Comparison of ENCODE assay signal across 1 cellular context in genomic region chr4:39458505-39459300, GRCh38.
A peak's percentile ranks its signal among the peaks of the same experiment; 100 is the strongest.
TF ChIP-seq lines count a peak whose summit lies in the region.

Gene LIAS, plus strand, starts transcription at chr4:39459056. Its CDS starts 62 bp downstream, at chr4:39459118.
Gene RPL9, minus strand, starts transcription at chr4:39458922. Its CDS starts 483 bp downstream, at chr4:39458439.

TF ChIP-seq in HepG2, 621 proteins besides CTCF, POLR2A, EP300 and RAD21 (continued from another document and continues in another):
- TF ChIP-seq PRDM10 (CRISPR knock-in tag; IDR thresholded peaks at IDR 0.05; ENCODE audit: low read depth) = peak; percentile 73; the same call in 1 of the 2 replicates
- peak; percentile 78; the same call in 1 of the 2 replicates for TF ChIP-seq ZNF205 (CRISPR knock-in tag; IDR thresholded peaks at IDR 0.05)
- TF ChIP-seq NKX3-1 (CRISPR knock-in tag; IDR thresholded peaks at IDR 0.05) = peak; percentile 91; the same call in 1 of the 2 replicates
- no peak for TF ChIP-seq KIAA2018 (CRISPR knock-in tag; IDR thresholded peaks at IDR 0.05; ENCODE audit: borderline replicate concordance)
- TF ChIP-seq ZNF616 (CRISPR knock-in tag; IDR thresholded peaks at IDR 0.05; ENCODE audit: low read depth) = peak; percentile 20; the same call in 1 of the 2 replicates
- TF ChIP-seq RARG (CRISPR knock-in tag; IDR thresholded peaks at IDR 0.05; ENCODE audit: low read depth) = no peak
- peak; percentile 46; the same call in 1 of the 2 replicates for TF ChIP-seq ARID3A (IDR thresholded peaks at IDR 0.05; ENCODE audit: low read depth, low read length)
- peak; percentile 99 for TF ChIP-seq DR1 (CRISPR knock-in tag; IDR thresholded peaks at IDR 0.05)
- 0 out of 2 replicates have a peak, but pooled peaks have one; percentile 49 for TF ChIP-seq E2F1 (CRISPR knock-in tag; IDR thresholded peaks at IDR 0.05)
- peak; percentile 90 for TF ChIP-seq CBX1 (IDR thresholded peaks at IDR 0.05; ENCODE audit: low read depth)
- TF ChIP-seq PPARG (CRISPR knock-in tag; conservative IDR thresholded peaks at IDR 0.05) = 0 out of 2 replicates have a peak, but pooled peaks have one; percentile 21
- TF ChIP-seq IKZF4 (CRISPR knock-in tag; IDR thresholded peaks at IDR 0.05; ENCODE audit: borderline replicate concordance, low read depth, not compliant biosample characterization) = peak; percentile 17
- peak; percentile 73 for TF ChIP-seq GABPB1 (CRISPR knock-in tag; IDR thresholded peaks at IDR 0.05)
- peak; percentile 68 for TF ChIP-seq NR0B2 (CRISPR knock-in tag; IDR thresholded peaks at IDR 0.05)
- peak; percentile 52; the same call in 1 of the 2 replicates for TF ChIP-seq ZBTB43 (CRISPR knock-in tag; conservative IDR thresholded peaks at IDR 0.05)
- TF ChIP-seq ZNF572 (CRISPR knock-in tag; IDR thresholded peaks at IDR 0.05) = 0 out of 2 replicates have a peak, but pooled peaks have one; percentile 2
- peak; percentile 79 for TF ChIP-seq RBM39 (IDR thresholded peaks at IDR 0.05; ENCODE audit: low read depth, low read length, poor library complexity, severe bottlenecking)
- TF ChIP-seq ZC3H13 (CRISPR knock-in tag; IDR thresholded peaks at IDR 0.05) = peak; percentile 51; the same call in 1 of the 2 replicates
- peak; percentile 37; the same call in 1 of the 2 replicates for TF ChIP-seq ZFP1 (CRISPR knock-in tag; IDR thresholded peaks at IDR 0.05)
- TF ChIP-seq ZNF570 (CRISPR knock-in tag; IDR thresholded peaks at IDR 0.05; ENCODE audit: borderline replicate concordance) = 0 out of 2 replicates have a peak, but pooled peaks have one; percentile 70
- 0 out of 2 replicates have a peak, but pooled peaks have one; percentile 80 for TF ChIP-seq TMF1 (CRISPR knock-in tag; IDR thresholded peaks at IDR 0.05; ENCODE audit: low read depth)
- peak; percentile 80 for TF ChIP-seq RFXAP (CRISPR knock-in tag; IDR thresholded peaks at IDR 0.05; ENCODE audit: borderline replicate concordance)
- no peak for TF ChIP-seq SNRNP70 (IDR thresholded peaks at IDR 0.05; ENCODE audit: low read depth, low read length)
- peak; percentile 55; the same call in 1 of the 2 replicates for TF ChIP-seq ZBTB20 (CRISPR knock-in tag; IDR thresholded peaks at IDR 0.05; ENCODE audit: borderline replicate concordance, low read depth)
- TF ChIP-seq PCBP1 (IDR thresholded peaks at IDR 0.05; ENCODE audit: borderline replicate concordance, low read depth, low read length) = peak; percentile 84; the same call in 1 of the 2 replicates
- peak; percentile 86 for TF ChIP-seq ZNF782 (CRISPR knock-in tag; IDR thresholded peaks at IDR 0.05; ENCODE audit: borderline replicate concordance)
- TF ChIP-seq BRF2 (CRISPR knock-in tag; IDR thresholded peaks at IDR 0.05) = peak; percentile 20; the same call in 1 of the 2 replicates
- TF ChIP-seq NONO (IDR thresholded peaks at IDR 0.05) = no peak
- TF ChIP-seq NONO (CRISPR knock-in tag; conservative IDR thresholded peaks at IDR 0.05) = peak; percentile 90
- TF ChIP-seq SP140L (CRISPR knock-in tag; IDR thresholded peaks at IDR 0.05; ENCODE audit: borderline replicate concordance) = no peak
- TF ChIP-seq KAT8 (CRISPR knock-in tag; IDR thresholded peaks at IDR 0.05) = peak; percentile 95
- peak; percentile 97 for TF ChIP-seq POGZ (CRISPR knock-in tag; IDR thresholded peaks at IDR 0.05)
- 0 out of 2 replicates have a peak, but pooled peaks have one; percentile 54 for TF ChIP-seq TOE1 (CRISPR knock-in tag; IDR thresholded peaks at IDR 0.05)
- peak; percentile 82; the same call in 1 of the 2 replicates for TF ChIP-seq SMYD3 (CRISPR knock-in tag; IDR thresholded peaks at IDR 0.05)
- TF ChIP-seq SIX1 (CRISPR knock-in tag; IDR thresholded peaks at IDR 0.05; ENCODE audit: borderline replicate concordance) = peak; percentile 62
- peak; percentile 51; the same call in 1 of the 2 replicates for TF ChIP-seq PHF21A (CRISPR knock-in tag; IDR thresholded peaks at IDR 0.05)
- no peak for TF ChIP-seq LRRFIP1 (CRISPR knock-in tag; conservative IDR thresholded peaks at IDR 0.05)
